Comparison of ENCODE assay signal across 19 cellular contexts in the genomic region with DNA sequence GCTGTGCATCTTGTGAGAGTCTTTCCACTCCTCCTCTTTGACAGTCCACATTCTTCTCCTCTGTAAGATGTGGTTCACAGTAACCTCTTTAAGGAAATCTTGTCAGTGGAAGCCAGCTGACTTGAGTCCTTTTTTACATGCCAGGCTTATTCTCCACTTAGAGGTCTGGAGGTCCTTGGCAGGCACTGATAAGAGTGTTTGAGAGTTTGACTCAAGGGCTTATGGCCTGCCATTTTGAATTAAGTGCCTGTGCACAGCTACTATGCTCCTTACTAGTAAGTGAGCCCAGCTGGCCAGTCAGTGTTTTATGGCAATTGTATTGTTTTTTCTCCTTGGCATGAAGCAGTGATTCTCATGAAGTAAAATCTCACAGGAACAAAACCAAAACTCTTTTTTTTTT.
"Had no signal": no experiment of that assay in that cellular context is flagged by ENCODE, and none has a peak within 500 bp of the region (broad histone marks: within the 10 kb centered on the region; RNA-seq: fewer than 3 reads in every experiment).

No MANE protein-coding gene starts in this region.

- FAIRE-seq: colon, endometrium had no signal

- H2AFZ ChIP-seq: parathyroid adenoma had no signal

- H3K9me3 Mint-ChIP-seq: activated naive CD8-positive, alpha-beta T cell treated with anti-CD3 and anti-CD28 coated beads, Interleukin-2, amount 50 U/mL, for 24 hours had no signal

- H3K27me3 ChIP-seq: esophagus muscularis mucosa, foreskin keratinocyte had no signal

- H3K4me3 Mint-ChIP-seq: activated CD8-positive, alpha-beta memory T cell treated with anti-CD3 and anti-CD28 coated beads, Interleukin-2, amount 10 ng/mL, durations not matched to agents 7 days and 5 days; activated naive CD8-positive, alpha-beta T cell treated with anti-CD3 and anti-CD28 coated beads, Interleukin-2, amount 50 U/mL, for 24 hours; naive thymus-derived CD4-positive, alpha-beta T cell had no signal

- H3K27ac ChIP-seq: esophagus muscularis mucosa, foreskin keratinocyte, parathyroid adenoma, SK-N-MC, thoracic aorta had no signal

- H3K9ac ChIP-seq: parathyroid adenoma had no signal

- H3K9me3 ChIP-seq: esophagus muscularis mucosa, mucosa of descending colon, thoracic aorta had no signal

- H3K27ac Mint-ChIP-seq: activated CD8-positive, alpha-beta memory T cell treated with anti-CD3 and anti-CD28 coated beads, Interleukin-2, amount 10 ng/mL, durations not matched to agents 7 days and 5 days had no signal

- ATAC-seq: activated CD8-positive, alpha-beta memory T cell treated with anti-CD3 and anti-CD28 coated beads, Interleukin-2, amount 10 ng/mL, durations not matched to agents 7 days and 5 days; activated naive CD8-positive, alpha-beta T cell treated with anti-CD3 and anti-CD28 coated beads, Interleukin-2, amount 50 U/mL, for 24 hours; foreskin keratinocyte; mucosa of descending colon; naive thymus-derived CD4-positive, alpha-beta T cell had no signal

- H3K27me3 Mint-ChIP-seq: activated CD8-positive, alpha-beta memory T cell treated with anti-CD3 and anti-CD28 coated beads, Interleukin-2, amount 10 ng/mL, durations not matched to agents 7 days and 5 days; activated naive CD8-positive, alpha-beta T cell treated with anti-CD3 and anti-CD28 coated beads, Interleukin-2, amount 50 U/mL, for 24 hours; naive thymus-derived CD4-positive, alpha-beta T cell had no signal

- H3K4me3 ChIP-seq: esophagus muscularis mucosa, mucosa of descending colon, SK-N-MC, thoracic aorta had no signal

- DNase-seq: activated CD4-positive, alpha-beta T cell treated with anti-CD3 and anti-CD28 coated beads for 1 hour; activated CD4-positive, alpha-beta T cell treated with anti-CD3 and anti-CD28 coated beads, Interleukin-2, amount 50 U/mL, for 4 hours; activated CD8-positive, alpha-beta memory T cell treated with anti-CD3 and anti-CD28 coated beads, Interleukin-2, amount 10 ng/mL, durations not matched to agents 7 days and 5 days; activated gamma-delta T cell treated with Interleukin-2 at 50 U/mL for 16 hours; activated naive CD8-positive, alpha-beta T cell treated with anti-CD3 and anti-CD28 coated beads, Interleukin-2, amount 50 U/mL, for 24 hours; activated T-cell treated with anti-CD3 and anti-CD28 coated beads, Interleukin-2, amount 50 U/mL, for 48 hours; caudate nucleus; foreskin keratinocyte; mucosa of descending colon; naive thymus-derived CD4-positive, alpha-beta T cell; stimulated activated CD4-positive, alpha-beta T cell treated with anti-CD3 and anti-CD28 coated beads, Interleukin-12 subunit alpha, Interleukin-12 subunit beta, amount 100 ng/mL, for 4 hours; stimulated activated CD4-positive, alpha-beta T cell treated with anti-CD3 and anti-CD28 coated beads, Interleukin-2, amount 100 ng/mL, for 24 hours; T-helper 9 cell had no signal
